ENCODE assay signal across 20 cellular contexts in genomic region chr2:55159752-55160151, GRCh38.
DNase-seq lines count a peak whose midpoint lies in the region; ATAC-seq and TF ChIP-seq lines count a peak whose summit lies in the region.
"Had no signal": no experiment of that assay in that cellular context is flagged by ENCODE, and none has a peak within 500 bp of the region (broad histone marks: within the 10 kb centered on the region; RNA-seq: fewer than 3 reads in every experiment).

No MANE protein-coding gene starts in this region.

- H3K4me3 ChIP-seq in left ventricle myocardium inferior (no peak overlapping the region), psoas muscle (no peak overlapping the region)
- H3K4me3 ChIP-seq: GM23338, MG63, SK-N-MC had no signal

- WGBS in psoas muscle, 3 donors, result 89 to 98% (median 94%) methylated on average over 2 of the region's 2 CpGs

- no peak for TF ChIP-seq CTCF in left ventricle myocardium inferior (IDR thresholded peaks at IDR 0.05; ENCODE audit: borderline replicate concordance)
- no peak for TF ChIP-seq CTCF in psoas muscle (IDR thresholded peaks at IDR 0.05)

- H3K27ac ChIP-seq in left ventricle myocardium inferior (replicated peaks), result peak overlapping the region; percentile 53
- peak overlapping the region; percentile 34 for H3K27ac ChIP-seq in caudate nucleus (ENCODE audit: low read depth, low read length)
- H3K27ac ChIP-seq in psoas muscle, result peak overlapping the region; percentile 62
- H3K27ac ChIP-seq: SK-N-MC had no signal

- H3K9me3 ChIP-seq in left ventricle myocardium inferior (replicated peaks) (no peaks in the 10 kb centered on the region), psoas muscle (no peaks in the 10 kb centered on the region)
- H3K9me3 ChIP-seq: BE2C, MG63 had no signal

- intact Hi-C loops in left ventricle myocardium inferior (cut with micrococcal nuclease), result loop anchor here (10.0 kb wide), 1 partner anchor 145 kb away; no protein-coding TSS in a partner anchor
- intact Hi-C loops in cardiac septum (cut with DNase I), result loop anchor here (5.0 kb wide), 1 partner anchor 47 kb away; no protein-coding TSS in a partner anchor
- intact Hi-C loops in psoas muscle (cut with DNase I), result loop anchor here (5.0 kb wide), 3 partner anchors 37 to 137 kb away; no protein-coding TSS in a partner anchor

- no peaks in the 10 kb centered on the region for H3K36me3 ChIP-seq in left ventricle myocardium inferior
- no peaks in the 10 kb centered on the region for H3K36me3 ChIP-seq in psoas muscle (ENCODE audit: insufficient read depth in 1 of 2, low read depth in 1 of 2)
- H3K36me3 ChIP-seq: BE2C, MG63 had no signal

- H3K4me1 ChIP-seq in left ventricle myocardium inferior (peaks cover 46% of the 10 kb centered on the region), psoas muscle (peaks cover 20% of the 10 kb centered on the region)

- H3K27me3 ChIP-seq in left ventricle myocardium inferior (ENCODE audit: low read depth) (no peaks in the 10 kb centered on the region), psoas muscle (ENCODE audit: insufficient read depth in 3 of 3, low read length in 2 of 3) (no peaks in the 10 kb centered on the region)
- H3K27me3 ChIP-seq: BE2C, MG63 had no signal

- ATAC-seq in psoas muscle (no peak), SK-N-SH treated with all-trans-retinoic acid at 6 μM for 48 hours (no peak), HG02759 (IDR thresholded peaks at IDR 0.05; ENCODE audit: unreplicated experiment) (no peak)
- ATAC-seq: GM23338, Panc1 had no signal

- DNase-seq in left ventricle myocardium inferior (no peak), cardiac septum (ENCODE audit: low spot score) (no peak), caudate nucleus (lab: John Stamatoyannopoulos, UW) (no peak), psoas muscle (no peak), cerebellar cortex (ENCODE audit: low spot score) (no peak)
- DNase-seq in activated T-cell treated with anti-CD3 and anti-CD28 coated beads, Interleukin-2, amount 50 U/mL, for 1 hour, result no peak
- DNase-seq: 8988T; ACHN; BE2C; CD4-positive, CD25-positive, alpha-beta regulatory T cell; H9; KG1; MG63; NCI-H2227 treated with DMSO at 0.1 percent for 48 hours; NCI-H526 treated with DMSO at 0.1 percent for 48 hours had no signal

TF ChIP-seq in SK-N-SH treated with all-trans-retinoic acid at 6 μM for 48 hours, 23 proteins besides CTCF, POLR2A, EP300 and RAD21:
- TF ChIP-seq OSR1 (CRISPR knock-in tag; IDR thresholded peaks at IDR 0.05), result no peak
- no peak for TF ChIP-seq CREB5 (CRISPR knock-in tag; IDR thresholded peaks at IDR 0.05; ENCODE audit: low read depth)
- no peak for TF ChIP-seq TCF4 (CRISPR knock-in tag; IDR thresholded peaks at IDR 0.05; ENCODE audit: borderline replicate concordance)
- TF ChIP-seq CSDC2 (CRISPR knock-in tag; IDR thresholded peaks at IDR 0.05), result no peak
- TF ChIP-seq PATZ1 (CRISPR knock-in tag; IDR thresholded peaks at IDR 0.05; ENCODE audit: borderline replicate concordance), result no peak
